Comparison of ENCODE assay signal across 27 cellular contexts in the genomic region with DNA sequence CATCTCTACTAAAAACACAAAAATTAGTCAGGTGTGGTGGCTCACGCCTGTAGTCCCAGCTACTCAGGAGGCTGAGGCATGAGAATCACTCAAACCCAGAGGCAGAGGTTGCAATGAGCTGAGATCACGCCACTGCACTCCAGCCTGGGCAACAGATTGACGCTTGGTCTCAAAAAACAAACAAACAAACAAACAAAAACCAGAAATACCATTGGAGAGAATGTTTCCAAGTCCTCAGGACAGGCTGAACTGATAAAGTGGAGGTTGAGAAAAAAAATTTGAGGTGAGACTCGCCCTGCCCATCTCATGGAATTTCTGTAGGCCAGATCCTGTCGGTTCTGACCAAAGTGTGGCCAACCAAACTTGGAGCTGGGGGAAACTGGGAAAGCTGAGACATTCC.
"Had no signal": no experiment of that assay in that cellular context is flagged by ENCODE, and none has a peak within 500 bp of the region (broad histone marks: within the 10 kb centered on the region; RNA-seq: fewer than 3 reads in every experiment).

No MANE protein-coding gene starts in this region.

- H3K4me3 Mint-ChIP-seq: stimulated activated effector memory CD8-positive, alpha-beta T cell treated with anti-CD3 and anti-CD28 coated beads, Interleukin-12 subunit alpha, Interleukin-12 subunit beta, amount 100 ng/mL, for 72 hours; stimulated activated memory B cell treated with anti-CD40 and anti-IgM and Interleukin-4, amounts not matched to agents 10 μg/mL and 1 μg/mL and 100 μg/mL, for 72 hours; stimulated activated naive B cell treated with anti-CD40 and anti-IgM and Interleukin-4, amounts not matched to agents 10 μg/mL and 1 μg/mL and 100 μg/mL, for 72 hours; stimulated activated naive CD8-positive, alpha-beta T cell treated with anti-CD3 and anti-CD28 coated beads, Interleukin-15, amount 100 ng/mL, for 72 hours; stimulated activated naive CD8-positive, alpha-beta T cell treated with anti-CD3 and anti-CD28 coated beads, Interleukin-15, Interleukin-2, amounts not matched to agents 100 ng/mL and 50 ng/mL, for 24 hours; type B pancreatic cell had no signal

- H3K27ac ChIP-seq: stomach, suprapubic skin, testis, thoracic aorta, thyroid gland, tibial artery, tibial nerve, transverse colon, upper lobe of left lung, upper lobe of right lung, uterus, vagina had no signal

- ATAC-seq: stimulated activated effector memory CD8-positive, alpha-beta T cell treated with anti-CD3 and anti-CD28 coated beads, Interleukin-12 subunit alpha, Interleukin-12 subunit beta, amount 100 ng/mL, for 72 hours; stimulated activated memory B cell treated with anti-CD40 and anti-IgM and Interleukin-4, amounts not matched to agents 10 μg/mL and 1 μg/mL and 100 μg/mL, for 72 hours; stimulated activated naive B cell treated with anti-CD40 and anti-IgM and Interleukin-4, amounts not matched to agents 10 μg/mL and 1 μg/mL and 100 μg/mL, for 72 hours; stimulated activated naive CD8-positive, alpha-beta T cell treated with anti-CD3 and anti-CD28 coated beads, Interleukin-15, amount 100 ng/mL, for 72 hours; stimulated activated naive CD8-positive, alpha-beta T cell treated with anti-CD3 and anti-CD28 coated beads, Interleukin-15, Interleukin-2, amounts not matched to agents 100 U/mL and 50 U/mL, for 24 hours; upper lobe of right lung had no signal

- H3K36me3 ChIP-seq: stomach, suprapubic skin, thoracic aorta, thyroid gland, tibial artery, tibial nerve, transverse colon, upper lobe of left lung, upper lobe of right lung, uterus, vagina had no signal

- H3K27me3 ChIP-seq: stomach, suprapubic skin, testis, thyroid gland, tibial artery, tibial nerve, transverse colon, upper lobe of left lung, upper lobe of right lung, uterus, vagina had no signal

- H3K4me3 ChIP-seq: stomach, suprapubic skin, testis, thoracic aorta, thyroid gland, tibial artery, tibial nerve, transverse colon, upper lobe of left lung, upper lobe of right lung, uterus, vagina had no signal

- H3K4me1 ChIP-seq: suprapubic skin, testis, thyroid gland, tibial artery, tibial nerve, transverse colon, uterus, vagina had no signal

- H3K9me3 Mint-ChIP-seq: stimulated activated effector memory CD8-positive, alpha-beta T cell treated with anti-CD3 and anti-CD28 coated beads, Interleukin-12 subunit alpha, Interleukin-12 subunit beta, amount 100 ng/mL, for 72 hours; stimulated activated memory B cell treated with anti-CD40 and anti-IgM and Interleukin-4, amounts not matched to agents 10 μg/mL and 1 μg/mL and 100 μg/mL, for 72 hours; stimulated activated naive B cell treated with anti-CD40 and anti-IgM and Interleukin-4, amounts not matched to agents 10 μg/mL and 1 μg/mL and 100 μg/mL, for 72 hours; stimulated activated naive CD8-positive, alpha-beta T cell treated with anti-CD3 and anti-CD28 coated beads, Interleukin-15, amount 100 ng/mL, for 72 hours; stimulated activated naive CD8-positive, alpha-beta T cell treated with anti-CD3 and anti-CD28 coated beads, Interleukin-15, Interleukin-2, amounts not matched to agents 100 ng/mL and 50 ng/mL, for 24 hours; type B pancreatic cell had no signal

- H3K36me3 Mint-ChIP-seq: stimulated activated effector memory CD8-positive, alpha-beta T cell treated with anti-CD3 and anti-CD28 coated beads, Interleukin-12 subunit alpha, Interleukin-12 subunit beta, amount 100 ng/mL, for 72 hours; stimulated activated memory B cell treated with anti-CD40 and anti-IgM and Interleukin-4, amounts not matched to agents 10 μg/mL and 1 μg/mL and 100 μg/mL, for 72 hours; stimulated activated naive B cell treated with anti-CD40 and anti-IgM and Interleukin-4, amounts not matched to agents 10 μg/mL and 1 μg/mL and 100 μg/mL, for 72 hours; type B pancreatic cell had no signal

- H3K27me3 Mint-ChIP-seq: stimulated activated memory B cell treated with anti-CD40 and anti-IgM and Interleukin-4, amounts not matched to agents 10 μg/mL and 1 μg/mL and 100 μg/mL, for 72 hours; stimulated activated naive CD8-positive, alpha-beta T cell treated with anti-CD3 and anti-CD28 coated beads, Interleukin-15, Interleukin-2, amounts not matched to agents 100 ng/mL and 50 ng/mL, for 24 hours; type B pancreatic cell had no signal

- H3K27ac Mint-ChIP-seq: stimulated activated effector memory CD8-positive, alpha-beta T cell treated with anti-CD3 and anti-CD28 coated beads, Interleukin-12 subunit alpha, Interleukin-12 subunit beta, amount 100 ng/mL, for 72 hours; stimulated activated memory B cell treated with anti-CD40 and anti-IgM and Interleukin-4, amounts not matched to agents 10 μg/mL and 1 μg/mL and 100 μg/mL, for 72 hours; stimulated activated naive B cell treated with anti-CD40 and anti-IgM and Interleukin-4, amounts not matched to agents 10 μg/mL and 1 μg/mL and 100 μg/mL, for 72 hours; stimulated activated naive CD8-positive, alpha-beta T cell treated with anti-CD3 and anti-CD28 coated beads, Interleukin-15, amount 100 ng/mL, for 72 hours; stimulated activated naive CD8-positive, alpha-beta T cell treated with anti-CD3 and anti-CD28 coated beads, Interleukin-15, Interleukin-2, amounts not matched to agents 100 ng/mL and 50 ng/mL, for 24 hours; type B pancreatic cell had no signal

- DNase-seq: stimulated activated CD4-positive, alpha-beta T cell treated with anti-CD3 and anti-CD28 coated beads, Interleukin-2, amount 100 ng/mL, for 48 hours; stimulated activated CD4-positive, alpha-beta T cell treated with anti-CD3 and anti-CD28 coated beads, Interleukin-4, amount 100 ng/mL, for 1 hour; stimulated activated CD4-positive, alpha-beta T cell treated with anti-CD3 and anti-CD28 coated beads, Interleukin-4, amount 100 ng/mL, for 24 hours; stimulated activated CD4-positive, alpha-beta T cell treated with anti-CD3 and anti-CD28 coated beads, Interleukin-4, amount 100 ng/mL, for 4 hours; stimulated activated CD8-positive, alpha-beta memory T cell treated with anti-CD3 and anti-CD28 coated beads, Interleukin-4, amount 100 ng/mL, for 48 hours; stimulated activated naive B cell treated with anti-CD40 and anti-IgM and Interleukin-4, amounts not matched to agents 10 μg/mL and 1 μg/mL and 100 μg/mL, for 72 hours; stimulated activated naive CD4-positive, alpha-beta T cell; stimulated activated naive CD4-positive, alpha-beta T cell treated with Interleukin-2 at 50 U/mL for 16 hours; stimulated activated naive CD8-positive, alpha-beta T cell treated with anti-CD3 and anti-CD28 coated beads, Interleukin-15, amount 100 ng/mL, for 72 hours; stimulated activated naive CD8-positive, alpha-beta T cell treated with anti-CD3 and anti-CD28 coated beads, Interleukin-15, Interleukin-2, amounts not matched to agents 100 U/mL and 50 U/mL, for 24 hours; stomach; substantia nigra; testis; thyroid gland; tibial artery; transverse colon; upper lobe of left lung; upper lobe of right lung; uterus had no signal

- H3K4me1 Mint-ChIP-seq: stimulated activated effector memory CD8-positive, alpha-beta T cell treated with anti-CD3 and anti-CD28 coated beads, Interleukin-12 subunit alpha, Interleukin-12 subunit beta, amount 100 ng/mL, for 72 hours; stimulated activated memory B cell treated with anti-CD40 and anti-IgM and Interleukin-4, amounts not matched to agents 10 μg/mL and 1 μg/mL and 100 μg/mL, for 72 hours; stimulated activated naive B cell treated with anti-CD40 and anti-IgM and Interleukin-4, amounts not matched to agents 10 μg/mL and 1 μg/mL and 100 μg/mL, for 72 hours; stimulated activated naive CD8-positive, alpha-beta T cell treated with anti-CD3 and anti-CD28 coated beads, Interleukin-15, amount 100 ng/mL, for 72 hours had no signal

- H3K9me3 ChIP-seq: stomach, suprapubic skin, testis, thoracic aorta, thyroid gland, tibial artery, tibial nerve, transverse colon, upper lobe of left lung, upper lobe of right lung, uterus, vagina had no signal
